ENCODE assay signal across 11 cellular contexts in the genomic region with DNA sequence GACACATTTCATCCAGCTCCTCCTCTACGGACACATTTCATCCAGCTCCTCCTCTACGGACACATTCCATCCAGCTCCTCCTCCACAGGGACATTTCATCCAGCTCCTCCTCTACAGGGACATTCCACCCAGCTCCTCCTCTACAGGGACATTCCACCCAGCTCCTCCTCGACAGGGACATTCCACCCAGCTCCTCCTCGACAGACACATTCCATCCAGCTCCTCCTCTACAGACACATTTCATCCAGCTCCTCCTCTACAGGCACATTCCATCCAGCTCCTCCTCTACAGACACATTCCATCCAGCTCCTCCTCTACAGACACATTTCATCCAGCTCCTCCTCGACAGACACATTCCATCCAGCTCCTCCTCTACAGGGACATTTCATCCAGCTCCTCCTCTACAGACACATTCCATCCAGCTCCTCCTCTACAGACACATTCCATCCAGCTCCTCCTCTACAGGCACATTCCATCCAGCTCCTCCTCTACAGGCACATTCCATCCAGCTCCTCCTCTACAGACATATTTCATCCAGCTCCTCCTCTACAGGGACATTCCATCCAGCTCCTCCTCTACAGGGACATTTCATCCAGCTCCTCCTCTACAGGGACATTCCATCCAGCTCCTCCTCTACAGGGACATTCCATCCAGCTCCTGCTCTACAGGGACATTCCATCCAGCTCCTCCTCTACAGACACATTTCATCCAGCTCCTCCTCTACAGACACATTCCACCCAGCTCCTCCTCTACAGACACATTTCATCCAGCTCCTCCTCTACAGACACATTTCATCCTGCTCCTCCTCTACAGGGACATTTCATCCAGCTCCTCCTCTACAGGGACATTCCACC. TPM values are rescaled to one million over a fixed set of nuclear protein-coding genes. Genes with fewer than 3 reads are reported as not detected.
DNase-seq lines count a peak whose midpoint lies in the region; ATAC-seq, FAIRE-seq and TF ChIP-seq lines count a peak whose summit lies in the region.
"Not testable (repeated sequence)": the region's sequence is repeated elsewhere in the genome, so short reads cannot be mapped to it uniquely, and the experiment has no call there.
"Had no signal": no experiment of that assay in that cellular context is flagged by ENCODE, and none has a peak within 500 bp of the region (broad histone marks: within the 10 kb centered on the region; RNA-seq: fewer than 3 reads in every experiment).

No MANE protein-coding gene starts in this region.

- not testable (repeated sequence) for H3K27me3 ChIP-seq in HUES6 (ENCODE audit: control insufficient read depth, insufficient read depth, low read length); astrocyte (ENCODE audit: insufficient read depth, low read length); tibial artery

- not testable (repeated sequence) for FAIRE-seq in astrocyte (lab: Jason Lieb, UNC)

- not testable (repeated sequence) for H3K4me1 ChIP-seq in HUES6 (ENCODE audit: control insufficient read depth, insufficient read depth, low read length); astrocyte (ENCODE audit: insufficient read depth, low read length)
- peaks cover 0 to 21% (median 3%) of the 10 kb centered on the region in 4 donors for H3K4me1 ChIP-seq in tibial artery

- not testable (repeated sequence) for H3K79me2 ChIP-seq in astrocyte (ENCODE audit: insufficient read depth, low read length)

- H3K9me3 Mint-ChIP-seq in astrocyte (ENCODE audit: unreplicated experiment), result peaks cover 40% of the 10 kb centered on the region
- not testable (repeated sequence) for H3K9me3 Mint-ChIP-seq in endothelial cell (ENCODE audit: unreplicated experiment); natural killer cell treated with Interleukin-12 subunit alpha and Interleukin-12 subunit beta and Interleukin-15 and Interleukin-18, amount 100 ng/mL, for 72 hours

- not testable (repeated sequence) for TF ChIP-seq CTCF in astrocyte (IDR thresholded peaks at IDR 0.05; ENCODE audit: insufficient read depth, low read depth, low read length); endothelial cell (IDR thresholded peaks at IDR 0.05; ENCODE audit: unreplicated experiment); tibial artery (IDR thresholded peaks at IDR 0.05)

- H3K9ac ChIP-seq in HUES6 (ENCODE audit: low read length) (peak overlapping the region; percentile 60), astrocyte (ENCODE audit: low read length) (peak overlapping the region; percentile 38)

- not testable (repeated sequence) for H2AFZ ChIP-seq in astrocyte (ENCODE audit: low read depth, low read length)

- peak overlapping the region; percentile 59; the same call in 1 of the 2 replicates for H3K27ac ChIP-seq in HUES6 (ENCODE audit: low read depth, low read length)
- peak overlapping the region; percentile 81 for H3K27ac ChIP-seq in astrocyte (ENCODE audit: low read depth, low read length)
- H3K27ac ChIP-seq in tibial artery, result not testable (repeated sequence)

- not testable (repeated sequence) for H3K9me3 ChIP-seq in HUES6 (ENCODE audit: control insufficient read depth, insufficient read depth, low read depth, low read length); astrocyte (ENCODE audit: insufficient read depth, low read depth, low read length); tibial artery

- peaks cover 40% of the 10 kb centered on the region for H4K20me1 ChIP-seq in astrocyte (ENCODE audit: insufficient read depth, low read length)

- peaks cover 19% of the 10 kb centered on the region for H3K4me1 Mint-ChIP-seq in astrocyte (ENCODE audit: low read depth, unreplicated experiment)
- not testable (repeated sequence) for H3K4me1 Mint-ChIP-seq in endothelial cell (ENCODE audit: unreplicated experiment)
- peaks cover 15 to 20% of the 10 kb centered on the region in 2 donors for H3K4me1 Mint-ChIP-seq in natural killer cell treated with Interleukin-12 subunit alpha and Interleukin-12 subunit beta and Interleukin-15 and Interleukin-18, amount 100 ng/mL, for 72 hours (ENCODE audit: low read depth in 2 of 2)

- ATAC-seq in natural killer cell treated with Interleukin-12 subunit alpha and Interleukin-12 subunit beta and Interleukin-15 and Interleukin-18, amount 100 ng/mL, for 72 hours, result not testable (repeated sequence)

- peaks cover 57% of the 10 kb centered on the region for H3K36me3 Mint-ChIP-seq in astrocyte (ENCODE audit: low read depth, unreplicated experiment)
- H3K36me3 Mint-ChIP-seq in endothelial cell (ENCODE audit: low read depth, unreplicated experiment), result peaks cover 62% of the 10 kb centered on the region
- H3K36me3 Mint-ChIP-seq in natural killer cell treated with Interleukin-12 subunit alpha and Interleukin-12 subunit beta and Interleukin-15 and Interleukin-18, amount 100 ng/mL, for 72 hours, result peaks cover 12% of the 10 kb centered on the region

- H3K36me3 ChIP-seq in HUES6 (ENCODE audit: control insufficient read depth, insufficient read depth, low read length), result peaks cover 78% of the 10 kb centered on the region
- peaks cover 12% of the 10 kb centered on the region for H3K36me3 ChIP-seq in astrocyte (ENCODE audit: insufficient read depth, low read length)
- H3K36me3 ChIP-seq in tibial artery, result peaks cover 57 to 76% (median 63%) of the 10 kb centered on the region in 3 donors

- peak overlapping the region; percentile 99 for H3K27ac Mint-ChIP-seq in astrocyte (ENCODE audit: unreplicated experiment)
- peak overlapping the region; percentile 78 for H3K27ac Mint-ChIP-seq in endothelial cell (ENCODE audit: unreplicated experiment)
- not testable (repeated sequence) for H3K27ac Mint-ChIP-seq in natural killer cell treated with Interleukin-12 subunit alpha and Interleukin-12 subunit beta and Interleukin-15 and Interleukin-18, amount 100 ng/mL, for 72 hours

- not testable (repeated sequence) for H3K4me3 ChIP-seq in HUES6 (ENCODE audit: low read depth, low read length); astrocyte (ENCODE audit: insufficient read depth, low read depth, low read length); tibial artery

- H3K4me2 ChIP-seq in astrocyte (ENCODE audit: low read length), result peak overlapping the region; percentile 30

- H3K4me3 Mint-ChIP-seq in astrocyte (ENCODE audit: unreplicated experiment) (peak overlapping the region; percentile 54), endothelial cell (ENCODE audit: unreplicated experiment) (peak overlapping the region; percentile 59)
- not testable (repeated sequence) for H3K4me3 Mint-ChIP-seq in natural killer cell treated with Interleukin-12 subunit alpha and Interleukin-12 subunit beta and Interleukin-15 and Interleukin-18, amount 100 ng/mL, for 72 hours

- DNase-seq in EL (peak; percentile 89), SW480 (ENCODE audit: low spot score) (peak; percentile 43), astrocyte (ENCODE audit: low read depth) (peak; percentile 37), cardiac septum (ENCODE audit: low spot score) (peak; percentile 17), tibial artery (peak; percentile 9 to 10)
- not testable (repeated sequence) for DNase-seq in endothelial cell (ENCODE audit: low spot score)
- DNase-seq in natural killer cell treated with Interleukin-12 subunit alpha and Interleukin-12 subunit beta and Interleukin-15 and Interleukin-18, amount 100 ng/mL, for 72 hours (ENCODE audit: low spot score), result peak; percentile 5

- not testable (repeated sequence) for H3K27me3 Mint-ChIP-seq in astrocyte (ENCODE audit: low read depth, unreplicated experiment); natural killer cell treated with Interleukin-12 subunit alpha and Interleukin-12 subunit beta and Interleukin-15 and Interleukin-18, amount 100 ng/mL, for 72 hours
- H3K27me3 Mint-ChIP-seq in endothelial cell (ENCODE audit: unreplicated experiment), result peaks cover 15% of the 10 kb centered on the region

- intact Hi-C loops in cardiac septum (cut with DNase I); tibial artery (cut with DNase I; ENCODE audit: low total_unique reads): not testable (repeated sequence)

RNA-seq across cellular contexts. Expression of a gene that starts 17.8 kb away (rescaled TPM):
- total RNA-seq in astrocyte (131 TPM in 2 replicates), endothelial cell (ENCODE audit: unreplicated experiment) (86.6 TPM), cardiac septum (42.6 TPM)
- total RNA-seq in natural killer cell treated with Interleukin-12 subunit alpha and Interleukin-12 subunit beta and Interleukin-15 and Interleukin-18, amount 100 ng/mL, for 72 hours, result 100 to 1,000 TPM; 112 to 178 TPM

RNA-seq across cellular contexts. Expression of a gene that starts 32.3 kb away (rescaled TPM):
- total RNA-seq in astrocyte (0.10 and 0.50 TPM in 2 replicates), endothelial cell (ENCODE audit: unreplicated experiment) (0.28 TPM), cardiac septum (not detected)
- total RNA-seq in natural killer cell treated with Interleukin-12 subunit alpha and Interleukin-12 subunit beta and Interleukin-15 and Interleukin-18, amount 100 ng/mL, for 72 hours, result 1 to 10 TPM in 1 of 2 donors, not detected in 1; 1.3 TPM
- total RNA-seq: omental fat pad, Right ventricle myocardium inferior, thoracic aorta had no signal
